ENCODE assay signal across 11 cellular contexts in the genomic region with DNA sequence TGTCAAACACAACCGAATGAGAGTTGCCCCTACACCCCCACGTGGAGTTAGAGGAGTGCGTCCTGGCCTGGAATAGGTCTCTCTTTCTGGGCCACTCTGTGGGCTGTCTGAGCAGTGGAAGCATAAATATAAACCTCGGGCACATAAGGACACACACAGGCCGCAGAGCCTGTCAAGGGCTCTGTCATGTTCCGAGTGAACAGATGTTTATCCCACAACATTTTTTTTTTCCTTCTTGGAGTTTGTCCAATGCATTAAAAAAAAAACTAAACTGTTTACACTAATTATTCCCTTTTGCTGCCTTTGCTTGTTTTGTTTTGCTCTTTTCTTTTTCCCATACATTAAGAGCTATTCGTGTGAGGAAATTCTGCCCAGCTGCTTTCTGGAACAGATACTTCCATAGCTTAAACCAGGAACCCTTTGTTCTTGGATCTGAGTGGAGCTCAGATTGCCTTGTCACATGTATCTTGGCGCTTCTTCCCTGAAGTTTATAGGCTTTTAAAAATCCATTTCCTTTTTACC.
A peak's percentile ranks its signal among the peaks of the same experiment; 100 is the strongest.
DNase-seq lines count a peak whose midpoint lies in the region; ATAC-seq and TF ChIP-seq lines count a peak whose summit lies in the region.
"Had no signal": no experiment of that assay in that cellular context is flagged by ENCODE, and none has a peak within 500 bp of the region (broad histone marks: within the 10 kb centered on the region; RNA-seq: fewer than 3 reads in every experiment).

No MANE protein-coding gene starts in this region.

- H3K9ac ChIP-seq in muscle layer of colon (ENCODE audit: low read length) = no peak overlapping the region
- H3K9ac ChIP-seq: parathyroid adenoma had no signal

- no peak for TF ChIP-seq CTCF in esophagus squamous epithelium (IDR thresholded peaks at IDR 0.05)

- peak; percentile 95 for ATAC-seq in Right ventricle myocardium inferior
- no peak for ATAC-seq in HG03095 (IDR thresholded peaks at IDR 0.05; ENCODE audit: unreplicated experiment)

- peak; percentile 57 for DNase-seq in Right ventricle myocardium inferior (ENCODE audit: missing footprints)
- DNase-seq in cardiac septum (ENCODE audit: low spot score) = no peak
- DNase-seq in esophagus squamous epithelium (lab: John Stamatoyannopoulos, UW) = no peak
- DNase-seq in NCI-H2196 treated with DMSO at 0.1 percent for 48 hours (lab: John Stamatoyannopoulos, UW; ENCODE audit: unreplicated experiment) = no peak
- DNase-seq in 8988T = no peak
- DNase-seq in DMS53 (lab: John Stamatoyannopoulos, UW) = no peak
- DNase-seq: brain microvascular endothelial cell, NCI-H187 treated with DMSO at 0.1 percent for 48 hours had no signal

- intact Hi-C loops in Right ventricle myocardium inferior (cut with DNase I) = loop anchor here (2.0 kb wide), 2 partner anchors 62 to 226 kb away; no protein-coding TSS in a partner anchor
- intact Hi-C loops in cardiac septum (cut with DNase I) = loop anchor here (5.0 kb wide), 1 partner anchor 228 kb away; a partner anchor contains a TSS
- intact Hi-C loops in esophagus squamous epithelium (cut with DNase I) = no loop called here

- H3K9me3 ChIP-seq in esophagus squamous epithelium = no peaks in the 10 kb centered on the region
- H3K9me3 ChIP-seq in muscle layer of colon (ENCODE audit: low read length) = no peaks in the 10 kb centered on the region

- 59 to 60% methylated on average over 8 of the region's 8 CpGs for WGBS in esophagus squamous epithelium, 2 donors

- H3K36me3 ChIP-seq in esophagus squamous epithelium (no peaks in the 10 kb centered on the region), muscle layer of colon (ENCODE audit: insufficient read depth, low read length) (no peaks in the 10 kb centered on the region)
- H3K36me3 ChIP-seq: brain microvascular endothelial cell had no signal

- no peaks in the 10 kb centered on the region for H3K27me3 ChIP-seq in esophagus squamous epithelium
- no peaks in the 10 kb centered on the region for H3K27me3 ChIP-seq in muscle layer of colon (ENCODE audit: control insufficient read depth in 1 of 2, insufficient read depth in 2 of 2, low read length in 2 of 2)
- H3K27me3 ChIP-seq: brain microvascular endothelial cell had no signal

- H3K27ac ChIP-seq in esophagus squamous epithelium (peak overlapping the region in 3 of 4 donors; percentile 26 to 62 (median 46)), muscle layer of colon (ENCODE audit: low read depth, low read length) (peak overlapping the region; percentile 72)
- H3K27ac ChIP-seq: brain microvascular endothelial cell, parathyroid adenoma had no signal

- H3K4me1 ChIP-seq in esophagus squamous epithelium (peaks cover 0 to 54% (median 17%) of the 10 kb centered on the region in 3 donors), muscle layer of colon (ENCODE audit: insufficient read depth, low read length) (peaks cover 28% of the 10 kb centered on the region)

- no peak for TF ChIP-seq POLR2A in esophagus squamous epithelium (IDR thresholded peaks at IDR 0.05)

- H3K4me3 ChIP-seq in esophagus squamous epithelium (no peak overlapping the region), muscle layer of colon (ENCODE audit: low read depth in 1 of 2, low read length in 2 of 2) (peak overlapping the region in 1 of 2 donors; percentile 6)
